11 cellular contexts compared by ENCODE assay signal in the genomic region with DNA sequence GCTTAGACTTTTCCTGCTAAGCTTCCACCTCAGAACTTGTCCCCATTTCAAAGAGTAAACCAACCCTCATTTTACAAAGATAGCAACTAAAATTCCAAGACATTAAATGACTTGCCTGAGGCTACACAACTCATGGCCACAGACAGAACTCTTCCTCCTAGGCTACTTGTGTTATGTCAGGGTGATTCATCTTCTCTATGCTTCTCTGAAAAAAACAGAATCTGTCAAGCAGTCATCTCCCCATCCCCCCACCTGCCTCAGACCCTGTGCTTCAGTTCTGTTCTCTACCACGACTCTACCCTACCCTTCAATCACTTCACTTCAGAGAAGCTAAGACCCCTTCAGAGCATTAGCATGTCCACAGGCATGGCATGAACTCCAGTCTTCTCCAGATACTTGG.
A peak's percentile ranks its signal among the peaks of the same experiment; 100 is the strongest.
DNase-seq lines count a peak whose midpoint lies in the region; ATAC-seq and TF ChIP-seq lines count a peak whose summit lies in the region.
"Had no signal": no experiment of that assay in that cellular context is flagged by ENCODE, and none has a peak within 500 bp of the region (broad histone marks: within the 10 kb centered on the region; RNA-seq: fewer than 3 reads in every experiment).

No MANE protein-coding gene starts in this region.

- intact Hi-C loops in activated CD4-positive, alpha-beta T cell treated with anti-CD3 and anti-CD28 coated beads, Interleukin-2, amount 10 ng/mL, durations not matched to agents 24 days and 14 days (cut with micrococcal nuclease) = loop anchor here (1.0 to 10.0 kb wide), 4 partner anchors 18 to 1227 kb away; partner anchors contain the start of genes RPL37 and TTC33

- no peak overlapping the region for H3K4me3 ChIP-seq in foreskin fibroblast (ENCODE audit: low read depth in 1 of 2, low read length in 2 of 2)
- H3K4me3 ChIP-seq: body of pancreas, HAP-1 had no signal

- H3K4me1 Mint-ChIP-seq in activated CD4-positive, alpha-beta T cell treated with anti-CD3 and anti-CD28 coated beads, Interleukin-2, amount 10 ng/mL, durations not matched to agents 24 days and 14 days = peaks cover 64% of the 10 kb centered on the region
- H3K4me1 Mint-ChIP-seq in stimulated activated naive B cell treated with anti-CD40 and anti-IgM and Interleukin-4, amounts not matched to agents 10 μg/mL and 1 μg/mL and 100 μg/mL, for 72 hours = peaks cover 31 to 52% of the 10 kb centered on the region in 2 donors

- H3K9me3 Mint-ChIP-seq in activated CD4-positive, alpha-beta T cell treated with anti-CD3 and anti-CD28 coated beads, Interleukin-2, amount 10 ng/mL, durations not matched to agents 24 days and 14 days = peaks cover 3% of the 10 kb centered on the region
- H3K9me3 Mint-ChIP-seq in stimulated activated naive B cell treated with anti-CD40 and anti-IgM and Interleukin-4, amounts not matched to agents 10 μg/mL and 1 μg/mL and 100 μg/mL, for 72 hours = peaks cover 4 to 5% of the 10 kb centered on the region in 2 donors

- peak; percentile 71 for DNase-seq in activated effector memory CD4-positive, alpha-beta T cell treated with anti-CD3 and anti-CD28 coated beads, Interleukin-2, amount 50 U/mL, for 16 hours
- no peak for DNase-seq in activated effector memory CD4-positive, alpha-beta T cell treated with Interleukin-2 at 50 U/mL for 16 hours
- DNase-seq in activated CD4-positive, alpha-beta T cell treated with anti-CD3 and anti-CD28 coated beads, Interleukin-2, amount 10 ng/mL, durations not matched to agents 24 days and 14 days = peak; percentile 73
- DNase-seq in foreskin fibroblast (peak; percentile 56 to 81), SHP77 (lab: John Stamatoyannopoulos, UW) (no peak), RPMI8226 (no peak), NCI-H1436 (lab: John Stamatoyannopoulos, UW) (no peak)
- DNase-seq in stimulated activated naive B cell treated with anti-CD40 and anti-IgM and Interleukin-4, amounts not matched to agents 10 μg/mL and 1 μg/mL and 100 μg/mL, for 72 hours = no peak
- DNase-seq: NCI-H446 had no signal

- peak overlapping the region; percentile 12 for H3K4me3 Mint-ChIP-seq in activated CD4-positive, alpha-beta T cell treated with anti-CD3 and anti-CD28 coated beads, Interleukin-2, amount 10 ng/mL, durations not matched to agents 24 days and 14 days
- no peak overlapping the region for H3K4me3 Mint-ChIP-seq in stimulated activated naive B cell treated with anti-CD40 and anti-IgM and Interleukin-4, amounts not matched to agents 10 μg/mL and 1 μg/mL and 100 μg/mL, for 72 hours

- no peak for TF ChIP-seq CTCF in foreskin fibroblast (IDR thresholded peaks at IDR 0.05; ENCODE audit: low read depth, low read length)

- peak; percentile 49 to 53 for ATAC-seq in stimulated activated naive B cell treated with anti-CD40 and anti-IgM and Interleukin-4, amounts not matched to agents 10 μg/mL and 1 μg/mL and 100 μg/mL, for 72 hours (replicated peaks)

- no peaks in the 10 kb centered on the region for H3K27me3 Mint-ChIP-seq in activated CD4-positive, alpha-beta T cell treated with anti-CD3 and anti-CD28 coated beads, Interleukin-2, amount 10 ng/mL, durations not matched to agents 24 days and 14 days
- no peaks in the 10 kb centered on the region for H3K27me3 Mint-ChIP-seq in stimulated activated naive B cell treated with anti-CD40 and anti-IgM and Interleukin-4, amounts not matched to agents 10 μg/mL and 1 μg/mL and 100 μg/mL, for 72 hours

- peak overlapping the region; percentile 80 for H3K27ac Mint-ChIP-seq in activated CD4-positive, alpha-beta T cell treated with anti-CD3 and anti-CD28 coated beads, Interleukin-2, amount 10 ng/mL, durations not matched to agents 24 days and 14 days
- peak overlapping the region; percentile 56 for H3K27ac Mint-ChIP-seq in stimulated activated naive B cell treated with anti-CD40 and anti-IgM and Interleukin-4, amounts not matched to agents 10 μg/mL and 1 μg/mL and 100 μg/mL, for 72 hours

- H3K36me3 Mint-ChIP-seq in activated CD4-positive, alpha-beta T cell treated with anti-CD3 and anti-CD28 coated beads, Interleukin-2, amount 10 ng/mL, durations not matched to agents 24 days and 14 days (ENCODE audit: low read depth) = peaks cover 5% of the 10 kb centered on the region
- peaks cover 6 to 8% of the 10 kb centered on the region in 2 donors for H3K36me3 Mint-ChIP-seq in stimulated activated naive B cell treated with anti-CD40 and anti-IgM and Interleukin-4, amounts not matched to agents 10 μg/mL and 1 μg/mL and 100 μg/mL, for 72 hours

Comparison
In these comparisons a context has a peak if more than half of its experiments do, and no peak if none do; other contexts are left out.
1. DNase-seq: peak in activated effector memory CD4-positive, alpha-beta T cell treated with anti-CD3 and anti-CD28 coated beads, Interleukin-2, amount 50 U/mL, for 16 hours (single experiment), activated CD4-positive, alpha-beta T cell treated with anti-CD3 and anti-CD28 coated beads, Interleukin-2, amount 10 ng/mL, durations not matched to agents 24 days and 14 days (single experiment) and foreskin fibroblast (2 of 2); none in activated effector memory CD4-positive, alpha-beta T cell treated with Interleukin-2 at 50 U/mL for 16 hours (single experiment), stimulated activated naive B cell treated with anti-CD40 and anti-IgM and Interleukin-4, amounts not matched to agents 10 μg/mL and 1 μg/mL and 100 μg/mL, for 72 hours (single experiment), SHP77 (0 of 2), RPMI8226 (single experiment) and NCI-H1436 (single experiment).